Comparison of ENCODE assay signal across 2 cellular contexts in the genomic region with DNA sequence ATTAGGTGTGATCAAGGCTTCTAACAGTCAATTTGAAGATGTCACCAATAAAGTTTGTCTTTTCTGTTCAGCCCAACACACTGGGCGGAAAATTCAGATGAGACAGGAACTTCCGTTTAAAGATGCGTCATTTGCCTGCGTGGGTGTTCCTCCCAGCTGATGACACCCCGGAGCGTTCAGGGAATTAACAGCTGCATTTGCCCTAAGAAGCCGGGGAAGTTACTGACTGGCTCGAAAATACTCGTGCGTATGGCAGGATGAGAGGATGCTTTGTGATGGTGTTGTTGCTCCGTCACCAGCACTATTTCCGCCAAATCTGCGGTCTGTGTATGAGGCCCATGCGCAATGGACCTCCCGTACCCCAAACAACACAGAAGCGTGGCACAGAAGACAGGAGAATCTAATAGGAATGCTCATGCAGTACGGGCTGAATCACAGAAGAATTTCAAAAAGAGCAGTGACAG.
TF ChIP-seq lines count a peak whose summit lies in the region.

No MANE protein-coding gene starts in this region.

TF ChIP-seq in SK-N-SH, 30 proteins besides CTCF, POLR2A, EP300 and RAD21 (continued from another document):
- TF ChIP-seq ELF1 (IDR thresholded peaks at IDR 0.05) (no peak), TEAD4 (IDR thresholded peaks at IDR 0.05; ENCODE audit: borderline replicate concordance, insufficient read depth) (no peak), SMC3 (IDR thresholded peaks at IDR 0.05; ENCODE audit: low read depth, low read length) (no peak), YY1 (IDR thresholded peaks at IDR 0.05; ENCODE audit: low read depth) (no peak), NRF1 (IDR thresholded peaks at IDR 0.05; ENCODE audit: low read depth, low read length) (no peak), MEF2A (IDR thresholded peaks at IDR 0.05; ENCODE audit: borderline replicate concordance, low read depth) (no peak), SIN3A (IDR thresholded peaks at IDR 0.05; ENCODE audit: borderline replicate concordance, low read depth, low read length) (no peak), FOXM1 (IDR thresholded peaks at IDR 0.05; ENCODE audit: low read depth) (no peak), FOXJ3 (CRISPR knock-in tag; IDR thresholded peaks at IDR 0.05) (no peak), CHD2 (IDR thresholded peaks at IDR 0.05; ENCODE audit: low read length, partially characterized antibody) (no peak), JUND (IDR thresholded peaks at IDR 0.05) (no peak)
- TF ChIP-seq, protein P1, sequence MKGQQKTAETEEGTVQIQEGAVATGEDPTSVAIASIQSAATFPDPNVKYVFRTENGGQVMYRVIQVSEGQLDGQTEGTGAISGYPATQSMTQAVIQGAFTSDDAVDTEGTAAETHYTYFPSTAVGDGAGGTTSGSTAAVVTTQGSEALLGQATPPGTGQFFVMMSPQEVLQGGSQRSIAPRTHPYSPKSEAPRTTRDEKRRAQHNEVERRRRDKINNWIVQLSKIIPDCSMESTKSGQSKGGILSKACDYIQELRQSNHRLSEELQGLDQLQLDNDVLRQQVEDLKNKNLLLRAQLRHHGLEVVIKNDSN (IDR thresholded peaks at IDR 0.05; ENCODE audit: borderline replicate concordance, low read depth), result no peak
- TF ChIP-seq, protein P2, sequence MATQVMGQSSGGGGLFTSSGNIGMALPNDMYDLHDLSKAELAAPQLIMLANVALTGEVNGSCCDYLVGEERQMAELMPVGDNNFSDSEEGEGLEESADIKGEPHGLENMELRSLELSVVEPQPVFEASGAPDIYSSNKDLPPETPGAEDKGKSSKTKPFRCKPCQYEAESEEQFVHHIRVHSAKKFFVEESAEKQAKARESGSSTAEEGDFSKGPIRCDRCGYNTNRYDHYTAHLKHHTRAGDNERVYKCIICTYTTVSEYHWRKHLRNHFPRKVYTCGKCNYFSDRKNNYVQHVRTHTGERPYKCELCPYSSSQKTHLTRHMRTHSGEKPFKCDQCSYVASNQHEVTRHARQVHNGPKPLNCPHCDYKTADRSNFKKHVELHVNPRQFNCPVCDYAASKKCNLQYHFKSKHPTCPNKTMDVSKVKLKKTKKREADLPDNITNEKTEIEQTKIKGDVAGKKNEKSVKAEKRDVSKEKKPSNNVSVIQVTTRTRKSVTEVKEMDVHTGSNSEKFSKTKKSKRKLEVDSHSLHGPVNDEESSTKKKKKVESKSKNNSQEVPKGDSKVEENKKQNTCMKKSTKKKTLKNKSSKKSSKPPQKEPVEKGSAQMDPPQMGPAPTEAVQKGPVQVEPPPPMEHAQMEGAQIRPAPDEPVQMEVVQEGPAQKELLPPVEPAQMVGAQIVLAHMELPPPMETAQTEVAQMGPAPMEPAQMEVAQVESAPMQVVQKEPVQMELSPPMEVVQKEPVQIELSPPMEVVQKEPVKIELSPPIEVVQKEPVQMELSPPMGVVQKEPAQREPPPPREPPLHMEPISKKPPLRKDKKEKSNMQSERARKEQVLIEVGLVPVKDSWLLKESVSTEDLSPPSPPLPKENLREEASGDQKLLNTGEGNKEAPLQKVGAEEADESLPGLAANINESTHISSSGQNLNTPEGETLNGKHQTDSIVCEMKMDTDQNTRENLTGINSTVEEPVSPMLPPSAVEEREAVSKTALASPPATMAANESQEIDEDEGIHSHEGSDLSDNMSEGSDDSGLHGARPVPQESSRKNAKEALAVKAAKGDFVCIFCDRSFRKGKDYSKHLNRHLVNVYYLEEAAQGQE (IDR thresholded peaks at IDR 0.05; ENCODE audit: low read depth, low read length), result no peak
- TF ChIP-seq, protein P3, sequence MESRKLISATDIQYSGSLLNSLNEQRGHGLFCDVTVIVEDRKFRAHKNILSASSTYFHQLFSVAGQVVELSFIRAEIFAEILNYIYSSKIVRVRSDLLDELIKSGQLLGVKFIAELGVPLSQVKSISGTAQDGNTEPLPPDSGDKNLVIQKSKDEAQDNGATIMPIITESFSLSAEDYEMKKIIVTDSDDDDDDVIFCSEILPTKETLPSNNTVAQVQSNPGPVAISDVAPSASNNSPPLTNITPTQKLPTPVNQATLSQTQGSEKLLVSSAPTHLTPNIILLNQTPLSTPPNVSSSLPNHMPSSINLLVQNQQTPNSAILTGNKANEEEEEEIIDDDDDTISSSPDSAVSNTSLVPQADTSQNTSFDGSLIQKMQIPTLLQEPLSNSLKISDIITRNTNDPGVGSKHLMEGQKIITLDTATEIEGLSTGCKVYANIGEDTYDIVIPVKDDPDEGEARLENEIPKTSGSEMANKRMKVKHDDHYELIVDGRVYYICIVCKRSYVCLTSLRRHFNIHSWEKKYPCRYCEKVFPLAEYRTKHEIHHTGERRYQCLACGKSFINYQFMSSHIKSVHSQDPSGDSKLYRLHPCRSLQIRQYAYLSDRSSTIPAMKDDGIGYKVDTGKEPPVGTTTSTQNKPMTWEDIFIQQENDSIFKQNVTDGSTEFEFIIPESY (IDR thresholded peaks at IDR 0.05; ENCODE audit: borderline replicate concordance, low read depth), result no peak
- TF ChIP-seq, protein P4, sequence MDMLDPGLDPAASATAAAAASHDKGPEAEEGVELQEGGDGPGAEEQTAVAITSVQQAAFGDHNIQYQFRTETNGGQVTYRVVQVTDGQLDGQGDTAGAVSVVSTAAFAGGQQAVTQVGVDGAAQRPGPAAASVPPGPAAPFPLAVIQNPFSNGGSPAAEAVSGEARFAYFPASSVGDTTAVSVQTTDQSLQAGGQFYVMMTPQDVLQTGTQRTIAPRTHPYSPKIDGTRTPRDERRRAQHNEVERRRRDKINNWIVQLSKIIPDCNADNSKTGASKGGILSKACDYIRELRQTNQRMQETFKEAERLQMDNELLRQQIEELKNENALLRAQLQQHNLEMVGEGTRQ (IDR thresholded peaks at IDR 0.05; ENCODE audit: borderline replicate concordance, low read depth, low read length), result no peak

TF ChIP-seq in SK-N-SH treated with all-trans-retinoic acid at 6 μM for 48 hours, 23 proteins besides CTCF, POLR2A, EP300 and RAD21 (continued from another document):
- TF ChIP-seq GLIS3 (CRISPR knock-in tag; IDR thresholded peaks at IDR 0.05), result no peak
- TF ChIP-seq ZNF8 (CRISPR knock-in tag; IDR thresholded peaks at IDR 0.05), result no peak
- no peak for TF ChIP-seq ZNF565 (CRISPR knock-in tag; conservative IDR thresholded peaks at IDR 0.05; ENCODE audit: low read depth)
- TF ChIP-seq ESRRG (CRISPR knock-in tag; IDR thresholded peaks at IDR 0.05), result no peak
